ENCODE assay signal across 25 cellular contexts in the genomic region with DNA sequence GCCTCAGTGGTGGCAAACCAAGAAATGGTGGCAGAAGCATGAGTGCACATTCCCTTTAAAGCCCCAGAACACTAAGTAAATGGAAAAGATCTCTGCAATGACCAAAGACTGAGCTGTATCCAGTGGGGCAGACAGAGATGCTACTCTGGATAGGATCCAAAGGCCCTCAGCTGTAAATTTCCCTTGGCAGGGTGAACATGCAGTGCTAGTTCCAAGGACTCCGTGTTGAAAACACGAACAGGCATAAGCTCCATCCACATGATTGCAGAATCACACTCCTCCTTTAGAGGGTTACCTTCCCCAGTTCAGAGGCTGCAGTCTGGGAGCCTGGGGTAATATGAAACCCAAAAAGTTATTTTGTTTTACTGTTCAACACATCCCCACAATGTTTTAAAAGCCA.
"Had no signal": no experiment of that assay in that cellular context is flagged by ENCODE, and none has a peak within 500 bp of the region (broad histone marks: within the 10 kb centered on the region; RNA-seq: fewer than 3 reads in every experiment).

No MANE protein-coding gene starts in this region.

- H3K36me3 ChIP-seq: brain microvascular endothelial cell, cardiac muscle cell had no signal

- H3K9ac ChIP-seq: KMS-11 had no signal

- ATAC-seq: activated naive CD4-positive, alpha-beta T cell treated with anti-CD3 and anti-CD28 coated beads, Interleukin-2, amount 50 U/mL, for 72 hours; activated naive CD8-positive, alpha-beta T cell treated with anti-CD3 and anti-CD28 coated beads, Interleukin-2, amount 50 U/mL, for 24 hours; activated T-cell treated with anti-CD3 and anti-CD28 coated beads, Interleukin-2, amount 50 U/mL, for 4 hours; Panc1 had no signal

- H3K4me3 ChIP-seq: cardiac muscle cell had no signal

- DNase-seq: activated B cell treated with CpG ODN at 0.5 μM for 24 hours; activated CD4-positive, alpha-beta memory T cell treated with anti-CD3 and anti-CD28 coated beads for 36 hours; activated CD4-positive, alpha-beta T cell treated with anti-CD3 and anti-CD28 coated beads, Interleukin-2, amount 10 ng/mL, durations not matched to agents 7 days and 5 days; activated CD8-positive, alpha-beta memory T cell treated with anti-CD3 and anti-CD28 coated beads for 24 hours; activated effector memory CD4-positive, alpha-beta T cell treated with anti-CD3 and anti-CD28 coated beads, Interleukin-2, amount 50 U/mL, for 16 hours; activated naive CD4-positive, alpha-beta T cell treated with Interleukin-2 at 50 U/mL for 16 hours; activated naive CD8-positive, alpha-beta T cell treated with anti-CD3 and anti-CD28 coated beads, Interleukin-2, amount 50 U/mL, for 24 hours; activated T-cell treated with anti-CD3 and anti-CD28 coated beads, Interleukin-2, amount 50 U/mL, for 4 hours; brain microvascular endothelial cell; cerebellar nuclear complex; MV-4-11; NCI-H1092 treated with DMSO at 0.1 percent for 48 hours; NCI-H1417 treated with DMSO at 0.1 percent for 48 hours; NCI-H187; NCI-H2081; NCI-H524 treated with DMSO at 0.1 percent for 48 hours; NCI-H748 treated with DMSO at 0.1 percent for 48 hours; OCI-M1; SHP77 treated with DMSO at 0.1 percent for 48 hours; T-helper 9 cell had no signal

- H3K4me2 ChIP-seq: KMS-11 had no signal

- H3K27ac ChIP-seq: brain microvascular endothelial cell, cardiac muscle cell, KMS-11, RWPE1 had no signal

- H3K27me3 ChIP-seq: brain microvascular endothelial cell, cardiac muscle cell had no signal
